Comparison of ENCODE assay signal across 8 cellular contexts in the genomic region with DNA sequence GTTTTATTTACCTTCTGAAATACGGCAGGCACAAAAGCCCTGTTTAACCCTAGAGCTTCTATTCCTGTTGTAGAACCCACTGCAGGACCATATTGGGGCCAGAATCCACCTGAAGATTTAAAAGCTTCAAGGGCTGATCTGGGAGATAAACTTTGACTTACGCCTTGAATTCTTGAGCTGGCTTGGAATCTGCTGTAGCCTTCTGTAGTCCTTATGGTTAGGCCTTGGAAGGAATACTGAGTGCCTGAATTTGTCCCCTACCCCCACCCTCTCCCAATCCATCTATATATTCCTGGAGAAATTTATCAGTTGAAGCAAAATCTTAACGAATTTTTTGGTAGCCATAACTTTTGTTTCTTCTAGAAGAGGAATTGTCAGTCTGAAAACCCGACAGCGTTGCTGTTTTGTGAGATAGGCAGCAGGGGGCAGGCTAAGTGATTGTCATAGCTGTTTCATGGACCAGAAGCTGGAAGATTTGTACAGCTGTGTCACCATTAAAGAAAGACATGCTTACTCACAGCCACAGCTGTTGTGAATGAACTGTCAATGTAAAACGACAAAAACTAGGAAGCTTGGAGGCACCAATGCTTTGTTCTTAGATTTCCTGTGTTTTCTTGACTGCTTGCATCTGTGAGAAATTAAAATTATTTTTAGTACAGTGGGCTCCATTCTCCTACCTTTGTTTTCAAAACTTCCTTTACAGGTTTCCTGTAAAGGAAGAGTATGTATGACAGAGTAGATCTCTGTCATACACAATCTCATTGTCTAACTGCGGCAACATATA. TPM values are rescaled to one million over a fixed set of nuclear protein-coding genes. Genes with fewer than 3 reads are reported as not detected.
DNase-seq lines count a peak whose midpoint lies in the region; ATAC-seq and TF ChIP-seq lines count a peak whose summit lies in the region.

No MANE protein-coding gene starts in this region.

- intact Hi-C loops in head of caudate nucleus (cut with DNase I) = no loop called here

- TF ChIP-seq CTCF in Peyer's patch (IDR thresholded peaks at IDR 0.05) = peak; percentile 20 to 82 (median 66)

- H3K4me3 ChIP-seq in Peyer's patch = no peak overlapping the region

- no peak overlapping the region for H3K27ac Mint-ChIP-seq in activated naive CD8-positive, alpha-beta T cell treated with anti-CD3 and anti-CD28 coated beads, Interleukin-2, amount 50 U/mL, for 24 hours

- ATAC-seq in GM21367 (IDR thresholded peaks at IDR 0.05; ENCODE audit: unreplicated experiment) (peak; percentile 96), HG03565 (IDR thresholded peaks at IDR 0.05; ENCODE audit: unreplicated experiment) (peak; percentile 75)
- ATAC-seq in activated naive CD8-positive, alpha-beta T cell treated with anti-CD3 and anti-CD28 coated beads, Interleukin-2, amount 50 U/mL, for 24 hours = peak; percentile 66

- H3K27me3 Mint-ChIP-seq in activated naive CD8-positive, alpha-beta T cell treated with anti-CD3 and anti-CD28 coated beads, Interleukin-2, amount 50 U/mL, for 24 hours = no peaks in the 10 kb centered on the region

- no peak overlapping the region for H3K27ac ChIP-seq in Peyer's patch

- no peaks in the 10 kb centered on the region for H3K27me3 ChIP-seq in Peyer's patch

- peaks cover 13% of the 10 kb centered on the region for H3K4me1 Mint-ChIP-seq in activated naive CD8-positive, alpha-beta T cell treated with anti-CD3 and anti-CD28 coated beads, Interleukin-2, amount 50 U/mL, for 24 hours

- peaks cover 0 to 5% (median 0%) of the 10 kb centered on the region in 4 donors for H3K4me1 ChIP-seq in Peyer's patch

- H3K9me3 ChIP-seq in Peyer's patch = no peaks in the 10 kb centered on the region

- no peaks in the 10 kb centered on the region for H3K9me3 Mint-ChIP-seq in activated naive CD8-positive, alpha-beta T cell treated with anti-CD3 and anti-CD28 coated beads, Interleukin-2, amount 50 U/mL, for 24 hours

- H3K4me3 Mint-ChIP-seq in activated naive CD8-positive, alpha-beta T cell treated with anti-CD3 and anti-CD28 coated beads, Interleukin-2, amount 50 U/mL, for 24 hours = no peak overlapping the region

- no peak for TF ChIP-seq POLR2A in Peyer's patch (IDR thresholded peaks at IDR 0.05)

- H3K36me3 Mint-ChIP-seq in activated naive CD8-positive, alpha-beta T cell treated with anti-CD3 and anti-CD28 coated beads, Interleukin-2, amount 50 U/mL, for 24 hours (ENCODE audit: low read depth) = peaks cover 51% of the 10 kb centered on the region

- DNase-seq in EL (peak; percentile 71), Peyer's patch (peak in 2 of 3 donors; percentile 51 to 69), head of caudate nucleus (peak; percentile 22 to 85 (median 60)), pulmonary artery endothelial cell (ENCODE audit: low read depth, low spot score) (peak; percentile 94), cortex of kidney (lab: John Stamatoyannopoulos, UW) (no peak)
- peak; percentile 41 for DNase-seq in activated naive CD8-positive, alpha-beta T cell treated with anti-CD3 and anti-CD28 coated beads, Interleukin-2, amount 50 U/mL, for 24 hours

- H3K36me3 ChIP-seq in Peyer's patch = peaks cover 0 to 65% (median 3%) of the 10 kb centered on the region in 3 donors

RNA-seq across cellular contexts. Expression of gene LXN, which starts 12.8 kb away (rescaled TPM):
- 10 to 100 TPM; 18.2 to 33.6 (median 26.0) TPM for total RNA-seq in Peyer's patch
- 161 and 179 TPM in 2 replicates for total RNA-seq in pulmonary artery endothelial cell

RNA-seq across cellular contexts. Expression of gene GFM1, which starts 15.3 kb away (rescaled TPM):
- 10 to 100 TPM; 27.2 to 66.6 (median 44.5) TPM for total RNA-seq in Peyer's patch
- 72.0 and 87.9 TPM in 2 replicates for total RNA-seq in pulmonary artery endothelial cell
